ENCODE assay signal across 16 cellular contexts in genomic region chr3:8835385-8835784, GRCh38.
A peak's percentile ranks its signal among the peaks of the same experiment; 100 is the strongest.
DNase-seq lines count a peak whose midpoint lies in the region; ATAC-seq, FAIRE-seq and TF ChIP-seq lines count a peak whose summit lies in the region.
"Had no signal": no experiment of that assay in that cellular context is flagged by ENCODE, and none has a peak within 500 bp of the region (broad histone marks: within the 10 kb centered on the region; RNA-seq: fewer than 3 reads in every experiment).

No MANE protein-coding gene starts in this region.

- H3K14ac ChIP-seq in neuronal stem cell (ENCODE audit: low read length) = no peak overlapping the region

- DNase-seq in SHP77 (lab: John Stamatoyannopoulos, UW) (peak; percentile 50 to 58), SHP77 treated with DMSO at 0.1 percent for 48 hours (lab: John Stamatoyannopoulos, UW) (no peak), glutamatergic neuron (peak; percentile 28), neuronal stem cell (ENCODE audit: low spot score) (no peak), DMS153 (lab: John Stamatoyannopoulos, UW) (no peak), D721Med (ENCODE audit: insufficient read length, low spot score) (no peak)
- DNase-seq: ACHN; CD4-positive, CD25-positive, alpha-beta regulatory T cell; DND-41; GDM1; H9 had no signal

- no peak overlapping the region for H3K23ac ChIP-seq in neuronal stem cell (ENCODE audit: low read depth, low read length, poor library complexity)

- peaks cover 4% of the 10 kb centered on the region for H3K27me3 Mint-ChIP-seq in glutamatergic neuron (ENCODE audit: unreplicated experiment)
- H3K27me3 Mint-ChIP-seq: CD4-positive, CD25-positive, alpha-beta regulatory T cell; IgD-negative memory B cell had no signal

- no peaks in the 10 kb centered on the region for H3K79me1 ChIP-seq in neuronal stem cell (ENCODE audit: low read depth, low read length)

- H3K36me3 Mint-ChIP-seq in glutamatergic neuron (ENCODE audit: unreplicated experiment) = no peaks in the 10 kb centered on the region
- H3K36me3 Mint-ChIP-seq: CD4-positive, CD25-positive, alpha-beta regulatory T cell; IgD-negative memory B cell had no signal

- no peaks in the 10 kb centered on the region for H3K9me3 ChIP-seq in neuronal stem cell (replicated peaks in 1 of 2; ENCODE audit: control insufficient read depth in 2 of 2, insufficient read depth in 1 of 2, low read depth in 1 of 2, low read length in 2 of 2)
- H3K9me3 ChIP-seq: BLaER1 treated with 17β-estradiol and CSF1 and Interleukin-3, amounts not matched to agents 10 nM and 100 nM had no signal

- peak overlapping the region; percentile 18 for H2BK5ac ChIP-seq in neuronal stem cell (ENCODE audit: low read length)

- peak overlapping the region; percentile 63 for H3K27ac Mint-ChIP-seq in glutamatergic neuron (ENCODE audit: unreplicated experiment)
- H3K27ac Mint-ChIP-seq: CD4-positive, CD25-positive, alpha-beta regulatory T cell; GM23338; IgD-negative memory B cell had no signal

- no peaks in the 10 kb centered on the region for H3K36me3 ChIP-seq in neuronal stem cell (replicated peaks in 1 of 2; ENCODE audit: control insufficient read depth in 2 of 2, insufficient read depth in 2 of 2, low read length in 2 of 2)

- no peak for FAIRE-seq in D721Med (lab: Jason Lieb, UNC)
- FAIRE-seq: GM12892 had no signal

- H3K4me3 ChIP-seq in neuronal stem cell (ENCODE audit: low read length in 2 of 2) = no peak overlapping the region
- H3K4me3 ChIP-seq: BLaER1 treated with 17β-estradiol and CSF1 and Interleukin-3, amounts not matched to agents 10 nM and 100 nM; GM23338 had no signal

- no peak overlapping the region for H2AK5ac ChIP-seq in neuronal stem cell (ENCODE audit: low read depth, low read length)

- no peaks in the 10 kb centered on the region for H3K27me3 ChIP-seq in neuronal stem cell (ENCODE audit: control insufficient read depth in 3 of 3, insufficient read depth in 3 of 3, low read depth in 1 of 3, low read length in 3 of 3)
- H3K27me3 ChIP-seq: BLaER1 treated with 17β-estradiol and CSF1 and Interleukin-3, amounts not matched to agents 10 nM and 100 nM had no signal

- WGBS in neuronal stem cell (ENCODE audit: extremely low coverage in 2 of 2, insufficient read length in 2 of 2, insufficient replicate concordance in 1 of 2), 2 donors = no CpG with 5 or more reads among the region's 4 CpGs

- no peaks in the 10 kb centered on the region for H3K4me1 ChIP-seq in neuronal stem cell (ENCODE audit: control insufficient read depth in 2 of 2, insufficient read depth in 1 of 2, low read depth in 1 of 2, low read length in 2 of 2)
- H3K4me1 ChIP-seq: BLaER1 treated with 17β-estradiol and CSF1 and Interleukin-3, amounts not matched to agents 10 nM and 100 nM had no signal

- H3K4me1 Mint-ChIP-seq in glutamatergic neuron (ENCODE audit: low read depth, unreplicated experiment) = peaks cover 18% of the 10 kb centered on the region
- H3K4me1 Mint-ChIP-seq: CD4-positive, CD25-positive, alpha-beta regulatory T cell; GM23338; H9; IgD-negative memory B cell had no signal

- no peak overlapping the region for H4K8ac ChIP-seq in neuronal stem cell (ENCODE audit: low read depth, low read length)

- peaks cover 6% of the 10 kb centered on the region for H3K9me3 Mint-ChIP-seq in glutamatergic neuron (ENCODE audit: unreplicated experiment)
- H3K9me3 Mint-ChIP-seq: CD4-positive, CD25-positive, alpha-beta regulatory T cell; GM23338; H9; IgD-negative memory B cell had no signal

- H3K4ac ChIP-seq in neuronal stem cell (ENCODE audit: low read length) = no peak overlapping the region

- H3K18ac ChIP-seq in neuronal stem cell (ENCODE audit: low read length) = no peak overlapping the region

- no peak overlapping the region for H2BK120ac ChIP-seq in neuronal stem cell (ENCODE audit: low read depth, low read length)

- H2BK12ac ChIP-seq in neuronal stem cell (ENCODE audit: low read length) = no peak overlapping the region

- no peak overlapping the region for H3K4me2 ChIP-seq in neuronal stem cell (ENCODE audit: insufficient read depth, low read length, poor library complexity, severe bottlenecking)
- H3K4me2 ChIP-seq: BLaER1 treated with 17β-estradiol and CSF1 and Interleukin-3, amounts not matched to agents 10 nM and 100 nM; GM23338 had no signal

- H4K91ac ChIP-seq in neuronal stem cell (ENCODE audit: low read depth, low read length, poor library complexity) = no peak overlapping the region

- no peak for ATAC-seq in GM21390 (IDR thresholded peaks at IDR 0.05; ENCODE audit: unreplicated experiment)
- ATAC-seq: GM23338 had no signal

- H3K9ac ChIP-seq in neuronal stem cell (ENCODE audit: low read depth, low read length, poor library complexity) = no peak overlapping the region
- H3K9ac ChIP-seq: BLaER1 treated with 17β-estradiol and CSF1 and Interleukin-3, amounts not matched to agents 10 nM and 100 nM had no signal

- TF ChIP-seq CTCF in glutamatergic neuron (IDR thresholded peaks at IDR 0.05; ENCODE audit: partially characterized antibody, unreplicated experiment) = no peak
- TF ChIP-seq CTCF in D721Med (IDR thresholded peaks at IDR 0.05; ENCODE audit: insufficient read depth, missing control alignments) = no peak

- H2BK15ac ChIP-seq in neuronal stem cell (ENCODE audit: low read length) = no peak overlapping the region

- no peak overlapping the region for H3K4me3 Mint-ChIP-seq in glutamatergic neuron (ENCODE audit: unreplicated experiment)
- H3K4me3 Mint-ChIP-seq: CD4-positive, CD25-positive, alpha-beta regulatory T cell; GM23338; H9; IgD-negative memory B cell had no signal

- H3K27ac ChIP-seq in neuronal stem cell (replicated peaks; ENCODE audit: low read length) = no peak overlapping the region
- H3K27ac ChIP-seq: BLaER1 treated with 17β-estradiol and CSF1 and Interleukin-3, amounts not matched to agents 10 nM and 100 nM had no signal

- H2AFZ ChIP-seq in neuronal stem cell (ENCODE audit: low read length) = no peak overlapping the region
- H2AFZ ChIP-seq: GM23338 had no signal

Comparison
In these comparisons a context has a peak if more than half of its experiments do, and no peak if none do; other contexts are left out.
1. DNase-seq: peak in SHP77 (2 of 2) and glutamatergic neuron (single experiment); none in SHP77 treated with DMSO at 0.1 percent for 48 hours (single experiment), neuronal stem cell (single experiment), DMS153 (single experiment) and D721Med (single experiment).